In the genomic region with DNA sequence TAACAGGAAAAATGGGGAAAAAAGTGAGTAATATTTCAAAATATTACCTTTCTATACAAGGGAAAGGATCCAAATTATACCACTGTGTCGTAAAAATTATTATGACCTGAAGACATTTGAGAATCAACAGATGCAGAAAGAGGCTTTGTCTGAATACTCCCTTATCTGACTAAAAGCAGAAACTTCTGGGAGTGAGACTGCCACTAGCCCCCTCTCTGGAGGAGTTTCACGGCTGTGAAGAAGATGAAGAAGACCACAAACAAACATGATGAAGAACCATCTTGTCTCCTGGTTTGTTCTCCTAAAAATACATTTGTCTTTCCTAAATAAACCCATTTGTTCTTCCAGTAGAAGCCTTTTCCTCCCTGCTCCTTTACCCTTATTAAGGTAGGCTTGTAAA, we compare ENCODE assay signal across 1 cellular context.
TF ChIP-seq lines count a peak whose summit lies in the region.

No MANE protein-coding gene starts in this region.

TF ChIP-seq in GM23338, 12 proteins besides CTCF, POLR2A, EP300 and RAD21 (continued from another document):
- TF ChIP-seq, protein P1, sequence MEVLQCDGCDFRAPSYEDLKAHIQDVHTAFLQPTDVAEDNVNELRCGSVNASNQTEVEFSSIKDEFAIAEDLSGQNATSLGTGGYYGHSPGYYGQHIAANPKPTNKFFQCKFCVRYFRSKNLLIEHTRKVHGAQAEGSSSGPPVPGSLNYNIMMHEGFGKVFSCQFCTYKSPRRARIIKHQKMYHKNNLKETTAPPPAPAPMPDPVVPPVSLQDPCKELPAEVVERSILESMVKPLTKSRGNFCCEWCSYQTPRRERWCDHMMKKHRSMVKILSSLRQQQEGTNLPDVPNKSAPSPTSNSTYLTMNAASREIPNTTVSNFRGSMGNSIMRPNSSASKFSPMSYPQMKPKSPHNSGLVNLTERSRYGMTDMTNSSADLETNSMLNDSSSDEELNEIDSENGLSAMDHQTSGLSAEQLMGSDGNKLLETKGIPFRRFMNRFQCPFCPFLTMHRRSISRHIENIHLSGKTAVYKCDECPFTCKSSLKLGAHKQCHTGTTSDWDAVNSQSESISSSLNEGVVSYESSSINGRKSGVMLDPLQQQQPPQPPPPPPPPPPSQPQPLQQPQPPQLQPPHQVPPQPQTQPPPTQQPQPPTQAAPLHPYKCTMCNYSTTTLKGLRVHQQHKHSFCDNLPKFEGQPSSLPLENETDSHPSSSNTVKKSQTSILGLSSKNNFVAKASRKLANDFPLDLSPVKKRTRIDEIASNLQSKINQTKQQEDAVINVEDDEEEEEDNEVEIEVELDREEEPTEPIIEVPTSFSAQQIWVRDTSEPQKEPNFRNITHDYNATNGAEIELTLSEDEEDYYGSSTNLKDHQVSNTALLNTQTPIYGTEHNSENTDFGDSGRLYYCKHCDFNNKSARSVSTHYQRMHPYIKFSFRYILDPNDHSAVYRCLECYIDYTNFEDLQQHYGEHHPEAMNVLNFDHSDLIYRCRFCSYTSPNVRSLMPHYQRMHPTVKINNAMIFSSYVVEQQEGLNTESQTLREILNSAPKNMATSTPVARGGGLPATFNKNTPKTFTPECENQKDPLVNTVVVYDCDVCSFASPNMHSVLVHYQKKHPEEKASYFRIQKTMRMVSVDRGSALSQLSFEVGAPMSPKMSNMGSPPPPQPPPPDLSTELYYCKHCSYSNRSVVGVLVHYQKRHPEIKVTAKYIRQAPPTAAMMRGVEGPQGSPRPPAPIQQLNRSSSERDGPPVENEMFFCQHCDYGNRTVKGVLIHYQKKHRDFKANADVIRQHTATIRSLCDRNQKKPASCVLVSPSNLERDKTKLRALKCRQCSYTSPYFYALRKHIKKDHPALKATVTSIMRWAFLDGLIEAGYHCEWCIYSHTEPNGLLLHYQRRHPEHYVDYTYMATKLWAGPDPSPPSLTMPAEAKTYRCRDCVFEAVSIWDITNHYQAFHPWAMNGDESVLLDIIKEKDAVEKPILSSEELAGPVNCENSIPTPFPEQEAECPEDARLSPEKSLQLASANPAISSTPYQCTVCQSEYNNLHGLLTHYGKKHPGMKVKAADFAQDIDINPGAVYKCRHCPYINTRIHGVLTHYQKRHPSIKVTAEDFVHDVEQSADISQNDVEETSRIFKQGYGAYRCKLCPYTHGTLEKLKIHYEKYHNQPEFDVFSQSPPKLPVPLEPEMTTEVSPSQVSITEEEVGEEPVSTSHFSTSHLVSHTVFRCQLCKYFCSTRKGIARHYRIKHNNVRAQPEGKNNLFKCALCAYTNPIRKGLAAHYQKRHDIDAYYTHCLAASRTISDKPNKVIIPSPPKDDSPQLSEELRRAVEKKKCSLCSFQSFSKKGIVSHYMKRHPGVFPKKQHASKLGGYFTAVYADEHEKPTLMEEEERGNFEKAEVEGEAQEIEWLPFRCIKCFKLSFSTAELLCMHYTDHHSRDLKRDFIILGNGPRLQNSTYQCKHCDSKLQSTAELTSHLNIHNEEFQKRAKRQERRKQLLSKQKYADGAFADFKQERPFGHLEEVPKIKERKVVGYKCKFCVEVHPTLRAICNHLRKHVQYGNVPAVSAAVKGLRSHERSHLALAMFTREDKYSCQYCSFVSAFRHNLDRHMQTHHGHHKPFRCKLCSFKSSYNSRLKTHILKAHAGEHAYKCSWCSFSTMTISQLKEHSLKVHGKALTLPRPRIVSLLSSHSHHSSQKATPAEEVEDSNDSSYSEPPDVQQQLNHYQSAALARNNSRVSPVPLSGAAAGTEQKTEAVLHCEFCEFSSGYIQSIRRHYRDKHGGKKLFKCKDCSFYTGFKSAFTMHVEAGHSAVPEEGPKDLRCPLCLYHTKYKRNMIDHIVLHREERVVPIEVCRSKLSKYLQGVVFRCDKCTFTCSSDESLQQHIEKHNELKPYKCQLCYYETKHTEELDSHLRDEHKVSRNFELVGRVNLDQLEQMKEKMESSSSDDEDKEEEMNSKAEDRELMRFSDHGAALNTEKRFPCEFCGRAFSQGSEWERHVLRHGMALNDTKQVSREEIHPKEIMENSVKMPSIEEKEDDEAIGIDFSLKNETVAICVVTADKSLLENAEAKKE (CRISPR knock-in tag; IDR thresholded peaks at IDR 0.05) = no peak
- TF ChIP-seq ZNF331 (CRISPR knock-in tag; IDR thresholded peaks at IDR 0.05; ENCODE audit: low read depth) = no peak
- no peak for TF ChIP-seq JUNB (IDR thresholded peaks at IDR 0.05; ENCODE audit: unreplicated experiment)
- TF ChIP-seq ZNF114 (CRISPR knock-in tag; IDR thresholded peaks at IDR 0.05) = no peak
